ENCODE assay signal across 20 cellular contexts in genomic region chr2:153823880-153824279, GRCh38. TPM values are rescaled to one million over a fixed set of nuclear protein-coding genes. Genes with fewer than 3 reads are reported as not detected.
DNase-seq lines count a peak whose midpoint lies in the region; ATAC-seq, FAIRE-seq and TF ChIP-seq lines count a peak whose summit lies in the region.
"Had no signal": no experiment of that assay in that cellular context is flagged by ENCODE, and none has a peak within 500 bp of the region (broad histone marks: within the 10 kb centered on the region; RNA-seq: fewer than 3 reads in every experiment).

No MANE protein-coding gene starts in this region.

- no peaks in the 10 kb centered on the region for H3K36me3 ChIP-seq in bronchial epithelial cell (ENCODE audit: control insufficient read depth, insufficient read depth, low read length)

- H3K27ac Mint-ChIP-seq in mesothelial cell of epicardium = peak overlapping the region; percentile 1
- H3K27ac Mint-ChIP-seq: CD4-positive, alpha-beta memory T cell had no signal

- FAIRE-seq in H54 (lab: Jason Lieb, UNC) (peak; percentile 82), bronchial epithelial cell (lab: Jason Lieb, UNC) (no peak), GM19239 (lab: Jason Lieb, UNC) (no peak)
- FAIRE-seq: H1 had no signal

- no peaks in the 10 kb centered on the region for H3K27me3 Mint-ChIP-seq in mesothelial cell of epicardium (ENCODE audit: low read depth)
- H3K27me3 Mint-ChIP-seq: CD4-positive, alpha-beta memory T cell had no signal

- DNase-seq in H54 (ENCODE audit: insufficient read length, low spot score) (no peak), M059J (ENCODE audit: low read depth) (peak; percentile 0), bronchial epithelial cell (ENCODE audit: low read depth) (peak; percentile 17), mesothelial cell of epicardium (ENCODE audit: low spot score in 2 of 2, unreplicated experiment in 2 of 2) (no peak), GM19239 (ENCODE audit: insufficient read length, low spot score) (no peak), sciatic nerve (ENCODE audit: low spot score) (no peak)
- no peak for DNase-seq in effector CD4-positive, alpha-beta T cell
- DNase-seq in activated naive CD4-positive, alpha-beta T cell (lab: John Stamatoyannopoulos, UW) = no peak
- DNase-seq: ACHN; CD4-positive, alpha-beta memory T cell; DND-41; GF-D8; IMR-90; Kasumi-1; NCI-H1436 treated with DMSO at 0.1 percent for 48 hours; NCI-H2081; PC-9; SHP77 had no signal

- H3K4me3 Mint-ChIP-seq in mesothelial cell of epicardium = no peak overlapping the region
- H3K4me3 Mint-ChIP-seq: CD4-positive, alpha-beta memory T cell had no signal

- H3K9me3 Mint-ChIP-seq in mesothelial cell of epicardium = peaks cover 40% of the 10 kb centered on the region

- TF ChIP-seq POLR2A in H54 (IDR thresholded peaks at IDR 0.05; ENCODE audit: low read depth, low read length) = no peak

- intact Hi-C loops in sciatic nerve (cut with DNase I) = no loop called here

- no peaks in the 10 kb centered on the region for H3K27me3 ChIP-seq in bronchial epithelial cell (ENCODE audit: control insufficient read depth, insufficient read depth, low read length)

- H3K4me3 ChIP-seq in bronchial epithelial cell (ENCODE audit: low read depth, low read length) = no peak overlapping the region
- H3K4me3 ChIP-seq: PC-9 had no signal

- ATAC-seq in sciatic nerve = no peak
- ATAC-seq: SK-N-SH treated with all-trans-retinoic acid at 6 μM for 48 hours had no signal

- peaks cover 13% of the 10 kb centered on the region for H3K36me3 Mint-ChIP-seq in mesothelial cell of epicardium
- H3K36me3 Mint-ChIP-seq: CD4-positive, alpha-beta memory T cell had no signal

- H3K4me1 Mint-ChIP-seq in mesothelial cell of epicardium = peaks cover 3% of the 10 kb centered on the region
- H3K4me1 Mint-ChIP-seq: CD4-positive, alpha-beta memory T cell had no signal

- TF ChIP-seq CTCF in bronchial epithelial cell (IDR thresholded peaks at IDR 0.05; ENCODE audit: insufficient read depth, low read length, severe bottlenecking) (no peak), mesothelial cell of epicardium (IDR thresholded peaks at IDR 0.05; ENCODE audit: unreplicated experiment) (no peak)

RNA-seq across cellular contexts. Expression of gene GALNT13, which starts 47.8 kb away (rescaled TPM):
- 0.05 TPM in 1 of 2 replicates, not detected in the other for total RNA-seq in M059J (2014; rRNA removed; shearing (Covaris generic))
- total RNA-seq in bronchial epithelial cell = 0.26 and 1.3 TPM in 2 replicates
- 15.8 to 18.4 TPM (median 16.1 TPM) in 3 replicates for total RNA-seq in mesothelial cell of epicardium
- 0.49 TPM for total RNA-seq in sciatic nerve
- total RNA-seq: IMR-90 had no signal

Comparison
In these comparisons a context has a peak if more than half of its experiments do, and no peak if none do; other contexts are left out.
1. DNase-seq: peak in M059J (single experiment) and bronchial epithelial cell (single experiment); none in H54 (single experiment), mesothelial cell of epicardium (0 of 2), GM19239 (single experiment), effector CD4-positive, alpha-beta T cell (single experiment), sciatic nerve (single experiment) and activated naive CD4-positive, alpha-beta T cell (0 of 4).